ENCODE assay signal across 8 cellular contexts in genomic region chr3:150703756-150704344, GRCh38. TPM values are rescaled to one million over a fixed set of nuclear protein-coding genes. Genes with fewer than 3 reads are reported as not detected.
DNase-seq lines count a peak whose midpoint lies in the region; ATAC-seq and TF ChIP-seq lines count a peak whose summit lies in the region.

Gene ERICH6 (minus strand): TSS chr3:150703920. CDS start chr3:150703898, 22 bp downstream.

- TF ChIP-seq POLR2A in vagina (IDR thresholded peaks at IDR 0.05) = peak in 1 of 2 donors; percentile 7

- H3K4me1 ChIP-seq in right cardiac atrium (ENCODE audit: control insufficient read depth, insufficient read depth, low read length) (no peaks in the 10 kb centered on the region), vagina (peaks cover 6% of the 10 kb centered on the region)

- peak within 1 kb of the TSS; percentile 23 for H3K4me3 ChIP-seq in right cardiac atrium (ENCODE audit: low read length)
- peak within 1 kb of the TSS; percentile 41 to 67 for H3K4me3 ChIP-seq in vagina

- in situ Hi-C loops in GM13976 (cut with MboI; ENCODE audit: low sequenced_read_pairs, unreplicated experiment) = loop anchor here (25.0 kb wide), 1 partner anchor 167 kb away; the partner anchor contains the start of genes EIF2A and SERP1

- H3K36me3 ChIP-seq in vagina = no peaks in the 10 kb centered on the region

- H3K9me3 ChIP-seq in right cardiac atrium (ENCODE audit: control insufficient read depth, low read length) = no peaks in the 10 kb centered on the region
- H3K9me3 ChIP-seq in vagina = no peaks in the 10 kb centered on the region

- DNase-seq in GM13976 (ENCODE audit: low spot score) = peak; percentile 94
- DNase-seq in NCI-H1436 (lab: John Stamatoyannopoulos, UW) = peak; percentile 81
- peak; percentile 53 to 90 (median 65) for DNase-seq in T-helper 1 cell
- peak; percentile 94 to 98 (median 97) for DNase-seq in right cardiac atrium
- DNase-seq in putamen (ENCODE audit: low spot score) = peak; percentile 81
- DNase-seq in vagina (ENCODE audit: extremely low spot score in 2 of 2) = no peak

- peak within 1 kb of the TSS; percentile 48 for H3K27ac ChIP-seq in angular gyrus (ENCODE audit: low read depth, low read length)
- peak within 1 kb of the TSS; percentile 51 for H3K27ac ChIP-seq in right cardiac atrium (ENCODE audit: low read length)
- H3K27ac ChIP-seq in vagina = peak within 1 kb of the TSS; percentile 84

- ATAC-seq in HG02840 (IDR thresholded peaks at IDR 0.05; ENCODE audit: low FRiP score, unreplicated experiment) = peak; percentile 100
- peak; percentile 99 for ATAC-seq in right cardiac atrium

- TF ChIP-seq CTCF in GM13976 (IDR thresholded peaks at IDR 0.05; ENCODE audit: borderline replicate concordance, control extremely low read depth, extremely low read depth, insufficient read depth, missing control alignments) = no peak
- peak in 1 of 3 experiments; percentile 20 for TF ChIP-seq CTCF in vagina (IDR thresholded peaks at IDR 0.05)

- H3K27me3 ChIP-seq in right cardiac atrium (ENCODE audit: control insufficient read depth, insufficient read depth) = no peaks in the 10 kb centered on the region
- H3K27me3 ChIP-seq in vagina = no peaks in the 10 kb centered on the region

- under 1% methylated on average over 35 of the region's 35 CpGs for WGBS in right cardiac atrium

- intact Hi-C loops in right cardiac atrium (cut with DNase I) (no loop called here), vagina (cut with DNase I) (loop anchor here (2.0 kb wide), 1 partner anchor 99 kb away; no protein-coding TSS in a partner anchor)

RNA-seq across cellular contexts. Expression of gene ERICH6, which starts in this region (rescaled TPM):
- total RNA-seq in right cardiac atrium (under 1 TPM in 2 of 4 donors, not detected in 2; 0.35 to 0.37 TPM), vagina (not detected)
- not detected for polyA plus RNA-seq in right cardiac atrium

Comparison
In these comparisons a context has a peak if more than half of its experiments do, and no peak if none do; other contexts are left out.
1. Peak in DNase-seq, ATAC-seq, H3K4me3 ChIP-seq and H3K27ac ChIP-seq in right cardiac atrium; RNA of the gene not detected or under 1 TPM.
2. DNase-seq: peak in GM13976 (single experiment), NCI-H1436 (single experiment), T-helper 1 cell (5 of 5) and putamen (single experiment); none in vagina (0 of 2).
3. Peak in every context shown above with its lines, with median percentiles within 50 percentile points of each other: H3K27ac ChIP-seq.